Comparison of ENCODE assay signal across 16 cellular contexts in genomic region chr11:82989628-82990404, GRCh38.
DNase-seq lines count a peak whose midpoint lies in the region; ATAC-seq, FAIRE-seq and TF ChIP-seq lines count a peak whose summit lies in the region.
"Had no signal": no experiment of that assay in that cellular context is flagged by ENCODE, and none has a peak within 500 bp of the region (broad histone marks: within the 10 kb centered on the region; RNA-seq: fewer than 3 reads in every experiment).

No MANE protein-coding gene starts in this region.

- POLR2A ChIA-PET in naive thymus-derived CD8-positive, alpha-beta T cell (lab: Charles Lee): interaction anchor here (0.7 to 4.1 kb wide), 9 partner anchors 12 to 167 kb away, joined by 3 to 18 read pairs (median 4); partner anchors contain the start of genes DDIAS and PCF11

- no peak for TF ChIP-seq CTCF in adrenal gland (IDR thresholded peaks at IDR 0.05)
- TF ChIP-seq CTCF in GM23338 (conservative IDR thresholded peaks at IDR 0.05; ENCODE audit: low read depth in 2 of 2): no peak; a peak in 1 of 4 replicates
- TF ChIP-seq CTCF in omental fat pad (IDR thresholded peaks at IDR 0.05): no peak

- intact Hi-C loops in adrenal gland (cut with DNase I): loop anchor here in 1 of 2 donors (10.0 kb wide), 1 partner anchor 55 kb away; no protein-coding TSS in a partner anchor

- peak; percentile 87 to 92 for ATAC-seq in naive thymus-derived CD8-positive, alpha-beta T cell
- ATAC-seq in GM23338: no peak
- no peak for ATAC-seq in omental fat pad (ENCODE audit: low FRiP score)

- peaks cover 0 to 1% of the 10 kb centered on the region in 2 donors for H3K36me3 ChIP-seq in adrenal gland (replicated peaks in 1 of 2)
- H3K36me3 ChIP-seq in GM23338 (ENCODE audit: insufficient read depth): no peaks in the 10 kb centered on the region
- H3K36me3 ChIP-seq: Peyer's patch had no signal

- peak overlapping the region in 3 of 5 donors; percentile 8 to 68 (median 54) for H3K27ac ChIP-seq in adrenal gland
- H3K27ac ChIP-seq in GM23338 (ENCODE audit: low read depth): no peak overlapping the region
- H3K27ac ChIP-seq: HL-60, Peyer's patch, upper lobe of left lung had no signal

- H3K9me3 ChIP-seq in adrenal gland (replicated peaks in 1 of 3): no peaks in the 10 kb centered on the region
- H3K9me3 ChIP-seq: Peyer's patch, upper lobe of left lung had no signal

- H3K36me3 Mint-ChIP-seq in naive thymus-derived CD8-positive, alpha-beta T cell: peaks cover 0 to 47% (median 24%) of the 10 kb centered on the region in 3 donors
- H3K36me3 Mint-ChIP-seq in GM23338 (ENCODE audit: low read depth): no peaks in the 10 kb centered on the region

- H3K4me2 ChIP-seq in GM23338: no peak overlapping the region

- DNase-seq in DMS53 treated with DMSO at 0.1 percent for 48 hours (lab: John Stamatoyannopoulos, UW; ENCODE audit: unreplicated experiment) (peak; percentile 97), NCI-H524 treated with DMSO at 0.1 percent for 48 hours (lab: John Stamatoyannopoulos, UW) (peak; percentile 60), adrenal gland (no peak), GM23338 (ENCODE audit: low spot score) (no peak), HTR-8/SVneo (ENCODE audit: insufficient read length, low spot score) (no peak), HK-2 (ENCODE audit: unreplicated experiment) (no peak), omental fat pad (ENCODE audit: low spot score) (no peak)
- DNase-seq in naive thymus-derived CD8-positive, alpha-beta T cell: peak in 4 of 10 donors; percentile 19 to 60 (median 38)
- DNase-seq: activated CD4-positive, alpha-beta T cell treated with anti-CD3 and anti-CD28 coated beads, Interleukin-2, amount 50 U/mL, for 1 hour; effector memory CD4-positive, alpha-beta T cell; mesendoderm; NCI-H2171 treated with DMSO at 0.1 percent for 48 hours; Peyer's patch; stimulated activated CD4-positive, alpha-beta T cell treated with anti-CD3 and anti-CD28 coated beads, Interleukin-12 subunit alpha, Interleukin-12 subunit beta, amount 100 ng/mL, for 4 hours; upper lobe of left lung had no signal

- H3K27me3 ChIP-seq in adrenal gland (no peaks in the 10 kb centered on the region), GM23338 (ENCODE audit: insufficient read depth) (no peaks in the 10 kb centered on the region)
- H3K27me3 ChIP-seq: Peyer's patch, upper lobe of left lung had no signal

- 75 to 81% (median 78%) methylated on average over 9 of the region's 9 CpGs for WGBS in adrenal gland, 4 donors

- H3K4me3 Mint-ChIP-seq in naive thymus-derived CD8-positive, alpha-beta T cell: no peak overlapping the region
- no peak overlapping the region for H3K4me3 Mint-ChIP-seq in GM23338

- no peak overlapping the region for H2AFZ ChIP-seq in GM23338

- no peak overlapping the region for H3K4me3 ChIP-seq in adrenal gland
- H3K4me3 ChIP-seq in GM23338: no peak overlapping the region
- H3K4me3 ChIP-seq: Peyer's patch, upper lobe of left lung had no signal

- H3K9me2 ChIP-seq in GM23338 (ENCODE audit: insufficient read depth): no peaks in the 10 kb centered on the region

- peaks cover 13 to 33% (median 32%) of the 10 kb centered on the region in 4 donors for H3K4me1 Mint-ChIP-seq in naive thymus-derived CD8-positive, alpha-beta T cell
- H3K4me1 Mint-ChIP-seq in GM23338: no peaks in the 10 kb centered on the region; the same call in 2 of the 3 replicates

- peak overlapping the region; percentile 6 to 76 (median 48) for H3K27ac Mint-ChIP-seq in naive thymus-derived CD8-positive, alpha-beta T cell
- H3K27ac Mint-ChIP-seq in GM23338: no peak overlapping the region

- H3K9me3 Mint-ChIP-seq in naive thymus-derived CD8-positive, alpha-beta T cell: no peaks in the 10 kb centered on the region
- H3K9me3 Mint-ChIP-seq in GM23338: no peaks in the 10 kb centered on the region

- H3F3A ChIP-seq in GM23338 (replicated peaks; ENCODE audit: low read depth): no peaks in the 10 kb centered on the region

- no peaks in the 10 kb centered on the region; the same call in 1 of the 2 replicates for H4K20me1 ChIP-seq in GM23338 (replicated peaks; ENCODE audit: insufficient read depth)

- FAIRE-seq in HTR-8/SVneo (lab: Jason Lieb, UNC): no peak

- no peak for TF ChIP-seq POLR2A in adrenal gland (IDR thresholded peaks at IDR 0.05)

- H3K27me3 Mint-ChIP-seq in naive thymus-derived CD8-positive, alpha-beta T cell: no peaks in the 10 kb centered on the region
- H3K27me3 Mint-ChIP-seq in GM23338 (ENCODE audit: insufficient read depth, low read depth, poor library complexity): peaks cover 2% of the 10 kb centered on the region

- H3K4me1 ChIP-seq in adrenal gland (replicated peaks in 1 of 2): peaks cover 18 to 44% of the 10 kb centered on the region in 2 donors
- no peaks in the 10 kb centered on the region for H3K4me1 ChIP-seq in GM23338 (ENCODE audit: insufficient read depth)

- H3K79me2 ChIP-seq in GM23338 (replicated peaks; ENCODE audit: insufficient read depth): no peaks in the 10 kb centered on the region

TF ChIP-seq in GM23338, 12 proteins besides CTCF, POLR2A, EP300 and RAD21 (continues in another document):
- TF ChIP-seq JUNB (IDR thresholded peaks at IDR 0.05; ENCODE audit: unreplicated experiment) (no peak), REST (IDR thresholded peaks at IDR 0.05; ENCODE audit: unreplicated experiment) (no peak), ETS1 (IDR thresholded peaks at IDR 0.05) (no peak), NANOG (IDR thresholded peaks at IDR 0.05; ENCODE audit: borderline replicate concordance) (no peak), POLR2AphosphoS5 (IDR thresholded peaks at IDR 0.05; ENCODE audit: low read depth) (no peak), CREB1 (CRISPR knock-in tag; IDR thresholded peaks at IDR 0.05; ENCODE audit: low read depth) (no peak), ZNF331 (CRISPR knock-in tag; IDR thresholded peaks at IDR 0.05; ENCODE audit: low read depth) (no peak)

Comparison
In these comparisons a context has a peak if more than half of its experiments do, and no peak if none do; other contexts are left out.
1. DNase-seq: peak in DMS53 treated with DMSO at 0.1 percent for 48 hours (single experiment) and NCI-H524 treated with DMSO at 0.1 percent for 48 hours (single experiment); none in adrenal gland (0 of 7), GM23338 (single experiment), HTR-8/SVneo (single experiment), HK-2 (single experiment) and omental fat pad (single experiment).
2. ATAC-seq: peak in naive thymus-derived CD8-positive, alpha-beta T cell (2 of 2); none in GM23338 (single experiment) and omental fat pad (single experiment).